ENCODE assay signal across 1 cellular context in the genomic region with DNA sequence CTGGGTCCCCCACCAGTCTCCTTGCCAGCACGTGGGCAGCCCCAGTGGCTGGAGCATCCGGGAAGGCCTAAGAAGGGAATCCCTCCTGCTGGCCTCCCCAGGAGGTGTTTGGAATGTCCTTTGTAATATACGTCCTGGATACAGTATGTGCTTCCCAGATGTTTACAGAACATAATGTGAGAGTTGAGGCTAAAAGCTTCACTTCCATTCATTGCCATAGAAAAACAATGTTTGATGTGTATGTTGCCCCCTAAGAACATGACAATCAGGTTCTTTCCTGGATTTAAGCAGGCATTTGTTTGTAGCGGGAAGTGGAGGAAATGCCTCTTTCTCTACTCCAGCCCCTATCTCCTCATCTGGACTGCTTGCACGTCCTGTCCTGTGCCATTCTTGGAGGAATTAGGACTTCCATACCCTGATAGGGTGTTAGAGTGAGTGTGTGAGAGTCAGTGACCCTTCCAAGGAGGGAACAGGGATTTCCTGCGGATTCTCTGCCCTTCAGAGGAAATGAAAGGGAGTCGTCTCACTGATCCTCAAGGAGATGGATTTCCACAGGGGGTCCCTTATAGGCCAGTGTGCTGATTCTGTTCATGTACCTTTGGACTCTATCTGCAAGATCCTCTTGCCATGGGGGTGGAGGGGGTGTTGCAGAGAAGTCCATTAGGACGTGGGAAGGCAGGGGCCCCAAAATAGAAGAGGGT.
A peak's percentile ranks its signal among the peaks of the same experiment; 100 is the strongest.
TF ChIP-seq lines count a peak whose summit lies in the region.

No MANE protein-coding gene starts in this region.

TF ChIP-seq in H1, 55 proteins besides CTCF, POLR2A, EP300 and RAD21:
- TF ChIP-seq, protein P1, sequence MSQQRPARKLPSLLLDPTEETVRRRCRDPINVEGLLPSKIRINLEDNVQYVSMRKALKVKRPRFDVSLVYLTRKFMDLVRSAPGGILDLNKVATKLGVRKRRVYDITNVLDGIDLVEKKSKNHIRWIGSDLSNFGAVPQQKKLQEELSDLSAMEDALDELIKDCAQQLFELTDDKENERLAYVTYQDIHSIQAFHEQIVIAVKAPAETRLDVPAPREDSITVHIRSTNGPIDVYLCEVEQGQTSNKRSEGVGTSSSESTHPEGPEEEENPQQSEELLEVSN (IDR thresholded peaks at IDR 0.05): 0 out of 2 replicates have a peak, but pooled peaks have one; percentile 9
- TF ChIP-seq EGR1 (IDR thresholded peaks at IDR 0.05; ENCODE audit: borderline replicate concordance, low read depth, low read length) (no peak), SIX5 (IDR thresholded peaks at IDR 0.05; ENCODE audit: low read depth, low read length) (no peak), JUN (IDR thresholded peaks at IDR 0.05; ENCODE audit: low read depth, low read length) (no peak), GABPA (IDR thresholded peaks at IDR 0.05; ENCODE audit: borderline replicate concordance, insufficient read depth, low read length) (no peak)
- TF ChIP-seq, protein P2, sequence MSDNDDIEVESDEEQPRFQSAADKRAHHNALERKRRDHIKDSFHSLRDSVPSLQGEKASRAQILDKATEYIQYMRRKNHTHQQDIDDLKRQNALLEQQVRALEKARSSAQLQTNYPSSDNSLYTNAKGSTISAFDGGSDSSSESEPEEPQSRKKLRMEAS (IDR thresholded peaks at IDR 0.05): 0 out of 2 replicates have a peak, but pooled peaks have one; percentile 37
